In the genomic region with DNA sequence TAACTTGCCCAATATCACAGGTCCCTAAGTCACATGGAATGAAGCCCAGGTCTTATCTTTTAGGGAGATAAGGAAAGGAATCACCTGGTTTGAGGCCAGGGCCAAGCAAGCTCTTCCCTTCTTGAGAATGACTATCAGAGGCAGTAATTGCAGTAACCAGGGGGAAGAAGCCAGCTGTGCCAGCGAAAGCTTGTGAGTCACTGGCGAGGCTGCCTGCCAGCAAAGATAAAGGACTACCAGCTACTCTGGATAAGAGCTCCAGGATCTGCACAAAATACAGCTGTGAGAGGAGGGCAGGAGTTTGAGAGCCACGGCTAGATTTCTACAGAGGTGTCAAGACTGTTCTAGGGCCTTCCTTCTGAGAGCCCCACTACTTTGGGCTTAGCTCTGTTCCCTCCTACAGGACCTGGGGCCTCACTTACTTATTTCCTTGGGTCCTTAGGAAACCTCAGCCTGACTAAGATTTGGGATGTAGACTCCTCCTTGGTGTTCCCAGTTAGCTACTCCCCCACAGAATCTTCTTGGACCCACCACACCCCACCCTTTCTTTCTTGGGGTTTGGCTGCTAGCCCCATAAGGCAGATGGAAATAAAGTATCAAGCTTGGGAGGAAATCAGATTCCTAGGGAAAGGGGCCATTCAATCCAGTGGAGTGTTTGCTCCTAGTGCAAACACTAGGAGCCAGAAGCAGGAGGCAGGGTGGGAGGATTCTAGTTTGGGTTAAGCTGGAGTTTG, we compare ENCODE assay signal across 7 cellular contexts. TPM values are rescaled to one million over a fixed set of nuclear protein-coding genes. Genes with fewer than 3 reads are reported as not detected.
A peak's percentile ranks its signal among the peaks of the same experiment; 100 is the strongest.
DNase-seq lines count a peak whose midpoint lies in the region; TF ChIP-seq lines count a peak whose summit lies in the region.
"Had no signal": no experiment of that assay in that cellular context is flagged by ENCODE, and none has a peak within 500 bp of the region (broad histone marks: within the 10 kb centered on the region; RNA-seq: fewer than 3 reads in every experiment).

No MANE protein-coding gene starts in this region.

- H3K36me3 ChIP-seq in sigmoid colon (no peaks in the 10 kb centered on the region), esophagus squamous epithelium (no peaks in the 10 kb centered on the region)

- TF ChIP-seq EP300 in sigmoid colon (IDR thresholded peaks at IDR 0.05) = no peak

- peaks cover 0 to 23% (median 15%) of the 10 kb centered on the region in 4 donors for H3K4me1 ChIP-seq in sigmoid colon
- peaks cover 0 to 6% (median 0%) of the 10 kb centered on the region in 3 donors for H3K4me1 ChIP-seq in esophagus squamous epithelium

- no peaks in the 10 kb centered on the region for H3K27me3 ChIP-seq in sigmoid colon
- H3K27me3 ChIP-seq in esophagus squamous epithelium = no peaks in the 10 kb centered on the region

- 9 to 60% methylated on average over 3 of the region's 3 CpGs for WGBS in sigmoid colon, 2 donors
- WGBS in esophagus squamous epithelium, 2 donors = 34 to 36% methylated on average over 3 of the region's 3 CpGs

- intact Hi-C loops in sigmoid colon (cut with DNase I) = loop anchor here (2.0 kb wide), 2 partner anchors 15 to 65 kb away; partner anchors contain the start of gene FHIP1B
- intact Hi-C loops in esophagus squamous epithelium (cut with DNase I) = no loop called here

- H3K9me3 ChIP-seq in sigmoid colon (no peaks in the 10 kb centered on the region), esophagus squamous epithelium (no peaks in the 10 kb centered on the region)

- TF ChIP-seq CTCF in epithelial cell of esophagus (IDR thresholded peaks at IDR 0.05; ENCODE audit: insufficient read depth, low read depth, low read length, missing control alignments) = no peak
- no peak for TF ChIP-seq CTCF in sigmoid colon (IDR thresholded peaks at IDR 0.05)
- TF ChIP-seq CTCF in esophagus squamous epithelium (IDR thresholded peaks at IDR 0.05) = no peak

- H3K27ac ChIP-seq in sigmoid colon (peak overlapping the region in 3 of 4 donors; percentile 35 to 56 (median 54)), esophagus squamous epithelium (no peak overlapping the region)

- DNase-seq in M059J (ENCODE audit: low read depth) (peak; percentile 81), epithelial cell of esophagus (ENCODE audit: low read depth) (peak; percentile 89), sigmoid colon (no peak), NCI-H2081 (lab: John Stamatoyannopoulos, UW) (no peak), NCI-H2081 treated with DMSO at 0.1 percent for 48 hours (lab: John Stamatoyannopoulos, UW) (no peak), esophagus squamous epithelium (lab: John Stamatoyannopoulos, UW) (no peak)
- DNase-seq: stimulated activated CD4-positive, alpha-beta T cell treated with anti-CD3 and anti-CD28 coated beads, Interleukin-12 subunit alpha, Interleukin-12 subunit beta, amount 100 ng/mL, for 4 hours had no signal

- TF ChIP-seq POLR2A in sigmoid colon (IDR thresholded peaks at IDR 0.05) (no peak), esophagus squamous epithelium (IDR thresholded peaks at IDR 0.05) (no peak)

- no peak overlapping the region for H3K4me3 ChIP-seq in epithelial cell of esophagus (ENCODE audit: low read length)
- H3K4me3 ChIP-seq in sigmoid colon = no peak overlapping the region
- H3K4me3 ChIP-seq in esophagus squamous epithelium = no peak overlapping the region

RNA-seq across cellular contexts. Expression of gene CCKBR, which starts 9.6 kb away (rescaled TPM):
- 0.86 TPM in 1 of 2 replicates, not detected in the other for total RNA-seq in M059J (2014; rRNA removed; shearing (Covaris generic))
- under 1 TPM in 2 of 4 donors, not detected in 2; 0.41 to 0.99 TPM for total RNA-seq in sigmoid colon
- not detected for polyA plus RNA-seq in sigmoid colon
- under 1 TPM in 2 of 4 donors, not detected in 2; 0.15 to 0.45 TPM for total RNA-seq in esophagus squamous epithelium

RNA-seq across cellular contexts. Expression of gene CNGA4, which starts 11.1 kb away (rescaled TPM):
- total RNA-seq in M059J (2014; rRNA removed; shearing (Covaris generic)) = not detected in 2 replicates
- under 1 TPM in 1 of 4 donors, not detected in 3; 0.55 TPM for total RNA-seq in sigmoid colon
- under 1 TPM in 1 of 3 donors, not detected in 2; 0.16 TPM for polyA plus RNA-seq in sigmoid colon
- total RNA-seq in esophagus squamous epithelium = under 1 TPM in 1 of 4 donors, not detected in 3; 0.38 TPM

RNA-seq across cellular contexts. Expression of gene FHIP1B, which starts 15.6 kb away (rescaled TPM):
- total RNA-seq in M059J (2014; rRNA removed; shearing (Covaris generic)) = 7.0 and 11.3 TPM in 2 replicates
- 10 to 100 TPM; 21.6 to 66.0 (median 36.6) TPM for total RNA-seq in sigmoid colon
- 10 to 100 TPM; 43.5 to 89.0 (median 49.2) TPM for polyA plus RNA-seq in sigmoid colon
- total RNA-seq in esophagus squamous epithelium = 10 to 100 TPM in 3 of 4 donors, 1 to 10 TPM in 1; 8.3 to 33.5 (median 23.1) TPM

RNA-seq across cellular contexts. Expression of gene C11orf42, which starts 44.6 kb away (rescaled TPM):
- total RNA-seq in M059J (2014; rRNA removed; shearing (Covaris generic)) = not detected in 2 replicates
- total RNA-seq in sigmoid colon (not detected), esophagus squamous epithelium (not detected)
- polyA plus RNA-seq in sigmoid colon = not detected

RNA-seq across cellular contexts. Expression of gene OR52W1, which starts 51.0 kb away (rescaled TPM):
- not detected in 2 replicates for total RNA-seq in M059J (2014; rRNA removed; shearing (Covaris generic))
- total RNA-seq in sigmoid colon (not detected), esophagus squamous epithelium (not detected)
- polyA plus RNA-seq in sigmoid colon = not detected

Comparison
In these comparisons a context has a peak if more than half of its experiments do, and no peak if none do; other contexts are left out.
1. DNase-seq: peak in M059J (single experiment) and epithelial cell of esophagus (single experiment); none in sigmoid colon (single experiment), NCI-H2081 (0 of 2), NCI-H2081 treated with DMSO at 0.1 percent for 48 hours (single experiment) and esophagus squamous epithelium (single experiment).
2. H3K27ac ChIP-seq: peak in sigmoid colon (3 of 4); none in esophagus squamous epithelium (0 of 4).